Comparison of ENCODE assay signal across 8 cellular contexts in genomic region chr1:156476501-156477298, GRCh38. TPM values are rescaled to one million over a fixed set of nuclear protein-coding genes. Genes with fewer than 3 reads are reported as not detected.
DNase-seq lines count a peak whose midpoint lies in the region; ATAC-seq and TF ChIP-seq lines count a peak whose summit lies in the region.

No MANE protein-coding gene starts in this region.

- peaks cover 2 to 5% of the 10 kb centered on the region in 2 experiments; a peak in 1 of 4 replicates for H3K4me1 ChIP-seq in SK-N-SH (ENCODE audit: control insufficient read depth in 1 of 2, insufficient read depth in 2 of 2, low read depth in 1 of 2, low read length in 1 of 2)

- ATAC-seq in stimulated activated memory B cell treated with anti-CD40 and anti-IgM and Interleukin-4, amounts not matched to agents 10 μg/mL and 1 μg/mL and 100 μg/mL, for 72 hours: no peak
- ATAC-seq in HG03280 (IDR thresholded peaks at IDR 0.05; ENCODE audit: unreplicated experiment) (no peak), HG03520 (IDR thresholded peaks at IDR 0.05; ENCODE audit: unreplicated experiment) (no peak)

- TF ChIP-seq RAD21 in SK-N-SH (IDR thresholded peaks at IDR 0.05; ENCODE audit: low read length): no peak

- H3K36me3 Mint-ChIP-seq in stimulated activated memory B cell treated with anti-CD40 and anti-IgM and Interleukin-4, amounts not matched to agents 10 μg/mL and 1 μg/mL and 100 μg/mL, for 72 hours: peaks cover 83% of the 10 kb centered on the region

- no peak for TF ChIP-seq EP300 in SK-N-SH (IDR thresholded peaks at IDR 0.05; ENCODE audit: borderline replicate concordance in 1 of 2, low read depth in 1 of 2, low read length in 1 of 2)

- 0 out of 2 replicates have a peak overlapping the region, but pooled peaks have one; percentile 8 for H3K9ac ChIP-seq in SK-N-SH

- no peaks in the 10 kb centered on the region for H3K27me3 ChIP-seq in SK-N-SH (ENCODE audit: insufficient read depth)

- H3K36me3 ChIP-seq in SK-N-SH (replicated peaks in 1 of 2; ENCODE audit: control insufficient read depth in 1 of 2, insufficient read depth in 2 of 2, low read length in 1 of 2): peaks cover 45 to 82% of the 10 kb centered on the region in 2 experiments

- H3K27me3 Mint-ChIP-seq in stimulated activated memory B cell treated with anti-CD40 and anti-IgM and Interleukin-4, amounts not matched to agents 10 μg/mL and 1 μg/mL and 100 μg/mL, for 72 hours: no peaks in the 10 kb centered on the region

- peak overlapping the region; percentile 21 for H3K27ac Mint-ChIP-seq in stimulated activated memory B cell treated with anti-CD40 and anti-IgM and Interleukin-4, amounts not matched to agents 10 μg/mL and 1 μg/mL and 100 μg/mL, for 72 hours

- H4K20me1 ChIP-seq in SK-N-SH (ENCODE audit: insufficient read depth): peaks cover 38% of the 10 kb centered on the region

- H3K27ac ChIP-seq in SK-N-SH (ENCODE audit: low read depth in 2 of 2, low read length in 1 of 2): peak overlapping the region in 1 of 2 experiments; percentile 55; a peak in 2 of 4 replicates

- no peaks in the 10 kb centered on the region for H3K9me2 ChIP-seq in SK-N-SH

- no peaks in the 10 kb centered on the region for H3K9me3 ChIP-seq in SK-N-SH

- no peak overlapping the region for H2AFZ ChIP-seq in SK-N-SH (ENCODE audit: low read depth)

- peaks cover 22% of the 10 kb centered on the region for H3K79me2 ChIP-seq in SK-N-SH (ENCODE audit: insufficient read depth)

- POLR2A ChIA-PET in SK-N-SH (lab: Yijun Ruan, JAX): no interaction called here

- no peak overlapping the region for H3K4me2 ChIP-seq in SK-N-SH

- 45% methylated on average over 8 of the region's 8 CpGs for WGBS in SK-N-SH (ENCODE audit: low lambda C conversion rate)

- peaks cover 7% of the 10 kb centered on the region for H3F3A ChIP-seq in SK-N-SH (replicated peaks; ENCODE audit: insufficient read depth)

- no peak for TF ChIP-seq CTCF in SK-N-SH (IDR thresholded peaks at IDR 0.05)
- TF ChIP-seq CTCF in fibroblast of the aortic adventitia (IDR thresholded peaks at IDR 0.05; ENCODE audit: insufficient read depth, low read length): no peak

- H3K4me1 Mint-ChIP-seq in stimulated activated memory B cell treated with anti-CD40 and anti-IgM and Interleukin-4, amounts not matched to agents 10 μg/mL and 1 μg/mL and 100 μg/mL, for 72 hours: peaks cover 26% of the 10 kb centered on the region

- H3K4me3 Mint-ChIP-seq in stimulated activated memory B cell treated with anti-CD40 and anti-IgM and Interleukin-4, amounts not matched to agents 10 μg/mL and 1 μg/mL and 100 μg/mL, for 72 hours: no peak overlapping the region

- CTCF ChIA-PET in SK-N-SH (lab: Yijun Ruan, JAX): interaction anchor here (0.8 to 2.7 kb wide), 6 partner anchors 10 to 91 kb away, joined by 3 to 8 read pairs (median 4); no protein-coding TSS in a partner anchor

- DNase-seq in ELF-1 (ENCODE audit: low read depth, low spot score) (peak; percentile 50), SK-N-SH (no peak), fibroblast of the aortic adventitia (ENCODE audit: low read depth) (peak; percentile 79), GF-D8 (lab: John Stamatoyannopoulos, UW) (no peak), medulla oblongata (ENCODE audit: extremely low spot score) (no peak)

- H3K4me3 ChIP-seq in SK-N-SH (ENCODE audit: low read depth in 2 of 2, low read length in 1 of 2) (no peak overlapping the region), fibroblast of the aortic adventitia (ENCODE audit: low read depth, low read length) (no peak overlapping the region)

- H3K9me3 Mint-ChIP-seq in stimulated activated memory B cell treated with anti-CD40 and anti-IgM and Interleukin-4, amounts not matched to agents 10 μg/mL and 1 μg/mL and 100 μg/mL, for 72 hours: no peaks in the 10 kb centered on the region

TF ChIP-seq in SK-N-SH, 30 proteins besides CTCF, POLR2A, EP300 and RAD21:
- TF ChIP-seq NFIC (IDR thresholded peaks at IDR 0.05; ENCODE audit: borderline replicate concordance): peak; percentile 48; the same call in 1 of the 2 replicates
- 0 out of 2 replicates have a peak, but pooled peaks have one; percentile 36 for TF ChIP-seq JUND (IDR thresholded peaks at IDR 0.05)
- TF ChIP-seq TEAD4 (IDR thresholded peaks at IDR 0.05; ENCODE audit: borderline replicate concordance, insufficient read depth): no peak
- peak; percentile 26; the same call in 1 of the 2 replicates for TF ChIP-seq FOSL2 (IDR thresholded peaks at IDR 0.05; ENCODE audit: borderline replicate concordance, low read depth)
TF ChIP-seq in SK-N-SH: peak in this region for 3.

RNA-seq across cellular contexts. Expression of gene MEF2D, which starts 23.9 kb away (rescaled TPM):
- 14.3 and 16.0 TPM in 2 replicates for polyA plus RNA-seq in SK-N-SH (2012; rRNA removed)
- polyA plus RNA-seq in SK-N-SH (2012; cell fraction: cytosol; rRNA removed): 10.5 and 12.4 TPM in 2 replicates
- polyA plus RNA-seq in SK-N-SH (2012; cell fraction: nucleus; rRNA removed): 38.6 and 41.0 TPM in 2 replicates
- 6.0 and 11.6 TPM in 2 replicates for total RNA-seq in fibroblast of the aortic adventitia (ENCODE audit: low replicate concordance)

Comparison
In these comparisons a context has a peak if more than half of its experiments do, and no peak if none do; other contexts are left out.
1. DNase-seq: peak in ELF-1 (single experiment) and fibroblast of the aortic adventitia (single experiment); none in SK-N-SH (single experiment), GF-D8 (single experiment) and medulla oblongata (single experiment).